ENCODE assay signal across 7 cellular contexts in genomic region chr19:3360494-3361383, GRCh38. TPM values are rescaled to one million over a fixed set of nuclear protein-coding genes. Genes with fewer than 3 reads are reported as not detected.
DNase-seq lines count a peak whose midpoint lies in the region; ATAC-seq, FAIRE-seq and TF ChIP-seq lines count a peak whose summit lies in the region.

No MANE protein-coding gene starts in this region.

- FAIRE-seq in GM18507 (lab: Jason Lieb, UNC), result peak; percentile 62

- TF ChIP-seq CTCF in fibroblast of pulmonary artery (IDR thresholded peaks at IDR 0.05; ENCODE audit: low read length, missing control alignments), result no peak

- peak overlapping the region; percentile 87 for H3K4me3 Mint-ChIP-seq in activated T-helper 1 cell treated with anti-CD3 and anti-CD28 coated beads, Interleukin-12 subunit alpha, Interleukin-12 subunit beta, Interleukin-2, Interleukin-4 antibody, amounts not matched to agents 30 ng/mL and 10 ng/mL and 1 ng/mL, durations not matched to agents 14 hours and 24 hours and 36 hours

- DNase-seq in GM18507 (ENCODE audit: extremely low spot score, insufficient read length, low read depth) (no peak), NT2/D1 (ENCODE audit: low read depth, low spot score) (no peak), fibroblast of pulmonary artery (ENCODE audit: low read depth) (no peak), nucleus accumbens (lab: John Stamatoyannopoulos, UW) (peak in 51 of 56 donors; percentile 28 to 86 (median 68))
- DNase-seq in activated T-helper 1 cell treated with anti-CD3 and anti-CD28 coated beads, Interleukin-12 subunit alpha, Interleukin-12 subunit beta, Interleukin-2, Interleukin-4 antibody, amounts not matched to agents 30 ng/mL and 10 ng/mL and 1 ng/mL, durations not matched to agents 14 hours and 24 hours and 36 hours (ENCODE audit: low spot score), result peak; percentile 64

- H3K36me3 ChIP-seq in NT2/D1 (ENCODE audit: insufficient read depth, insufficient read length, low read length), result no peaks in the 10 kb centered on the region

- peak overlapping the region; percentile 64 for H3K9ac ChIP-seq in NT2/D1 (ENCODE audit: insufficient read length, low read depth)

- H3K27ac ChIP-seq in temporal lobe (ENCODE audit: low read depth, low read length), result peak overlapping the region; percentile 86

- H3K27me3 Mint-ChIP-seq in activated T-helper 1 cell treated with anti-CD3 and anti-CD28 coated beads, Interleukin-12 subunit alpha, Interleukin-12 subunit beta, Interleukin-2, Interleukin-4 antibody, amounts not matched to agents 30 ng/mL and 10 ng/mL and 1 ng/mL, durations not matched to agents 14 hours and 24 hours and 36 hours (ENCODE audit: insufficient read depth), result peaks cover 48% of the 10 kb centered on the region

- no peaks in the 10 kb centered on the region for H3K9me3 ChIP-seq in NT2/D1 (ENCODE audit: insufficient read depth, low read length)

- H3K36me3 Mint-ChIP-seq in activated T-helper 1 cell treated with anti-CD3 and anti-CD28 coated beads, Interleukin-12 subunit alpha, Interleukin-12 subunit beta, Interleukin-2, Interleukin-4 antibody, amounts not matched to agents 30 ng/mL and 10 ng/mL and 1 ng/mL, durations not matched to agents 14 hours and 24 hours and 36 hours (ENCODE audit: low read depth), result no peaks in the 10 kb centered on the region

- H3K9me3 Mint-ChIP-seq in activated T-helper 1 cell treated with anti-CD3 and anti-CD28 coated beads, Interleukin-12 subunit alpha, Interleukin-12 subunit beta, Interleukin-2, Interleukin-4 antibody, amounts not matched to agents 30 ng/mL and 10 ng/mL and 1 ng/mL, durations not matched to agents 14 hours and 24 hours and 36 hours, result no peaks in the 10 kb centered on the region

- peaks cover 26% of the 10 kb centered on the region for H3K4me1 ChIP-seq in NT2/D1 (ENCODE audit: insufficient read depth, insufficient read length)

- peak overlapping the region; percentile 86 for H3K27ac Mint-ChIP-seq in activated T-helper 1 cell treated with anti-CD3 and anti-CD28 coated beads, Interleukin-12 subunit alpha, Interleukin-12 subunit beta, Interleukin-2, Interleukin-4 antibody, amounts not matched to agents 30 ng/mL and 10 ng/mL and 1 ng/mL, durations not matched to agents 14 hours and 24 hours and 36 hours

- no peak for ATAC-seq in HG03520 (IDR thresholded peaks at IDR 0.05; ENCODE audit: unreplicated experiment)

- H3K27me3 ChIP-seq in NT2/D1 (ENCODE audit: insufficient read depth, insufficient read length), result peaks cover 89% of the 10 kb centered on the region

- intact Hi-C loops in activated T-helper 1 cell treated with anti-CD3 and anti-CD28 coated beads, Interleukin-12 subunit alpha, Interleukin-12 subunit beta, Interleukin-2, Interleukin-4 antibody, amounts not matched to agents 30 ng/mL and 10 ng/mL and 1 ng/mL, durations not matched to agents 14 hours and 24 hours and 36 hours (cut with micrococcal nuclease), result loop anchor here (2.0 kb wide), 1 partner anchor 74 kb away; no protein-coding TSS in a partner anchor

- peaks cover 32% of the 10 kb centered on the region for H3K4me1 Mint-ChIP-seq in activated T-helper 1 cell treated with anti-CD3 and anti-CD28 coated beads, Interleukin-12 subunit alpha, Interleukin-12 subunit beta, Interleukin-2, Interleukin-4 antibody, amounts not matched to agents 30 ng/mL and 10 ng/mL and 1 ng/mL, durations not matched to agents 14 hours and 24 hours and 36 hours (ENCODE audit: low read depth)

- H3K4me3 ChIP-seq in NT2/D1 (ENCODE audit: insufficient read length, low read depth) (peak overlapping the region; percentile 37), fibroblast of pulmonary artery (replicated peaks; ENCODE audit: low read depth, low read length) (peak overlapping the region; percentile 69)

RNA-seq across cellular contexts. Expression of gene NFIC, which starts 5.6 kb away (rescaled TPM):
- total RNA-seq in activated T-helper 1 cell treated with anti-CD3 and anti-CD28 coated beads, Interleukin-12 subunit alpha, Interleukin-12 subunit beta, Interleukin-2, Interleukin-4 antibody, amounts not matched to agents 30 ng/mL and 10 ng/mL and 1 ng/mL, durations not matched to agents 14 hours and 24 hours and 36 hours, result 16.8 and 18.7 TPM in 2 replicates
- total RNA-seq in temporal lobe, result 7.1 TPM

Comparison
In these comparisons a context has a peak if more than half of its experiments do, and no peak if none do; other contexts are left out.
1. DNase-seq: peak in activated T-helper 1 cell treated with anti-CD3 and anti-CD28 coated beads, Interleukin-12 subunit alpha, Interleukin-12 subunit beta, Interleukin-2, Interleukin-4 antibody, amounts not matched to agents 30 ng/mL and 10 ng/mL and 1 ng/mL, durations not matched to agents 14 hours and 24 hours and 36 hours (single experiment) and nucleus accumbens (51 of 56); none in GM18507 (single experiment), NT2/D1 (single experiment) and fibroblast of pulmonary artery (single experiment).